Comparison of ENCODE assay signal across 1 cellular context in genomic region chr5:92559743-92560142, GRCh38.
TF ChIP-seq lines count a peak whose summit lies in the region.

No MANE protein-coding gene starts in this region.

TF ChIP-seq in IMR-90, 13 proteins besides CTCF, POLR2A, EP300 and RAD21 (continued from another document):
- TF ChIP-seq CHD1 (IDR thresholded peaks at IDR 0.05; ENCODE audit: low read depth, low read length) (no peak), RFX5 (IDR thresholded peaks at IDR 0.05; ENCODE audit: low read depth, low read length) (no peak), USF2 (IDR thresholded peaks at IDR 0.05; ENCODE audit: low read depth, low read length) (no peak), FOS (IDR thresholded peaks at IDR 0.05; ENCODE audit: low read depth, low read length) (no peak)
TF ChIP-seq in IMR-90: peak in this region for 0.
